In genomic region chr13:32455594-32455903, GRCh38 we compare ENCODE assay signal across 1 cellular context.
A peak's percentile ranks its signal among the peaks of the same experiment; 100 is the strongest.
TF ChIP-seq lines count a peak whose summit lies in the region.

No MANE protein-coding gene starts in this region.

TF ChIP-seq in HepG2, 621 proteins besides CTCF, POLR2A, EP300 and RAD21 (continued from another document and continues in another):
- TF ChIP-seq HNRNPLL (IDR thresholded peaks at IDR 0.05; ENCODE audit: low read depth, low read length, poor library complexity, severe bottlenecking), result no peak
- TF ChIP-seq LCORL (IDR thresholded peaks at IDR 0.05), result no peak
- TF ChIP-seq LCORL (CRISPR knock-in tag; IDR thresholded peaks at IDR 0.05), result no peak; the same call in 1 of the 2 replicates
- no peak for TF ChIP-seq ZBTB42 (CRISPR knock-in tag; IDR thresholded peaks at IDR 0.05)
- no peak for TF ChIP-seq MYPOP (CRISPR knock-in tag; IDR thresholded peaks at IDR 0.05)
- TF ChIP-seq ZSCAN9 (CRISPR knock-in tag; IDR thresholded peaks at IDR 0.05; ENCODE audit: borderline replicate concordance), result no peak
- TF ChIP-seq ZBTB21 (CRISPR knock-in tag; IDR thresholded peaks at IDR 0.05), result no peak
- no peak; the same call in 1 of the 2 replicates for TF ChIP-seq ZMYM2 (CRISPR knock-in tag; IDR thresholded peaks at IDR 0.05)
- TF ChIP-seq ZNF790 (CRISPR knock-in tag; IDR thresholded peaks at IDR 0.05; ENCODE audit: borderline replicate concordance), result no peak
- TF ChIP-seq KAT8 (CRISPR knock-in tag; IDR thresholded peaks at IDR 0.05), result no peak
- no peak for TF ChIP-seq ZNF512 (CRISPR knock-in tag; IDR thresholded peaks at IDR 0.05)
- no peak for TF ChIP-seq FOXA1 (IDR thresholded peaks at IDR 0.05)
- TF ChIP-seq FOXA1 (CRISPR knock-in tag; IDR thresholded peaks at IDR 0.05), result no peak
- no peak for TF ChIP-seq MLX (CRISPR knock-in tag; IDR thresholded peaks at IDR 0.05)
- no peak for TF ChIP-seq ZSCAN20 (CRISPR knock-in tag; IDR thresholded peaks at IDR 0.05; ENCODE audit: borderline replicate concordance)
- no peak for TF ChIP-seq GRHL1 (CRISPR knock-in tag; conservative IDR thresholded peaks at IDR 0.05)
- no peak for TF ChIP-seq JDP2 (CRISPR knock-in tag; IDR thresholded peaks at IDR 0.05; ENCODE audit: borderline replicate concordance)
- TF ChIP-seq SCMH1 (CRISPR knock-in tag; IDR thresholded peaks at IDR 0.05; ENCODE audit: borderline replicate concordance), result no peak
- TF ChIP-seq SIX1 (CRISPR knock-in tag; IDR thresholded peaks at IDR 0.05; ENCODE audit: borderline replicate concordance), result no peak
- no peak for TF ChIP-seq ZNF644 (CRISPR knock-in tag; IDR thresholded peaks at IDR 0.05; ENCODE audit: low read depth)
- TF ChIP-seq ARNTL (CRISPR knock-in tag; IDR thresholded peaks at IDR 0.05), result no peak
- peak; percentile 13; the same call in 1 of the 2 replicates for TF ChIP-seq ZNF350 (CRISPR knock-in tag; IDR thresholded peaks at IDR 0.05; ENCODE audit: borderline replicate concordance, low read depth)
- TF ChIP-seq ZNF18 (CRISPR knock-in tag; IDR thresholded peaks at IDR 0.05; ENCODE audit: insufficient replicate concordance), result no peak
- no peak for TF ChIP-seq SSRP1 (CRISPR knock-in tag; IDR thresholded peaks at IDR 0.05)
- TF ChIP-seq ZBTB7A (CRISPR knock-in tag; IDR thresholded peaks at IDR 0.05), result peak; percentile 61
- no peak for TF ChIP-seq ZNF331 (CRISPR knock-in tag; IDR thresholded peaks at IDR 0.05)
- no peak for TF ChIP-seq ARID3A (IDR thresholded peaks at IDR 0.05; ENCODE audit: low read depth, low read length)
- no peak for TF ChIP-seq SMYD3 (CRISPR knock-in tag; IDR thresholded peaks at IDR 0.05)
- no peak for TF ChIP-seq HOXA9 (CRISPR knock-in tag; IDR thresholded peaks at IDR 0.05; ENCODE audit: borderline replicate concordance)
- TF ChIP-seq TCF12 (IDR thresholded peaks at IDR 0.05), result no peak
- TF ChIP-seq TCF12 (CRISPR knock-in tag; IDR thresholded peaks at IDR 0.05), result no peak
- TF ChIP-seq RNF2 (conservative IDR thresholded peaks at IDR 0.05; ENCODE audit: low read depth), result 0 out of 2 replicates have a peak, but pooled peaks have one; percentile 4
- no peak for TF ChIP-seq GZF1 (CRISPR knock-in tag; IDR thresholded peaks at IDR 0.05)
- TF ChIP-seq HMG20B (CRISPR knock-in tag; conservative IDR thresholded peaks at IDR 0.05), result no peak
- TF ChIP-seq ZNF17 (CRISPR knock-in tag; IDR thresholded peaks at IDR 0.05), result no peak
- TF ChIP-seq PBX3 (CRISPR knock-in tag; IDR thresholded peaks at IDR 0.05; ENCODE audit: borderline replicate concordance), result no peak
- TF ChIP-seq ATF7-NPFF (CRISPR knock-in tag; IDR thresholded peaks at IDR 0.05; ENCODE audit: low read depth), result no peak
- no peak for TF ChIP-seq CENPBD1 (CRISPR knock-in tag; IDR thresholded peaks at IDR 0.05; ENCODE audit: borderline replicate concordance, low read depth)
- TF ChIP-seq ZNF496 (CRISPR knock-in tag; IDR thresholded peaks at IDR 0.05; ENCODE audit: insufficient replicate concordance), result no peak
- no peak for TF ChIP-seq ZNF589 (CRISPR knock-in tag; conservative IDR thresholded peaks at IDR 0.05)
- TF ChIP-seq ZNF574 (CRISPR knock-in tag; IDR thresholded peaks at IDR 0.05), result no peak
- no peak; the same call in 1 of the 2 replicates for TF ChIP-seq ZBTB4 (CRISPR knock-in tag; IDR thresholded peaks at IDR 0.05; ENCODE audit: borderline replicate concordance)
- TF ChIP-seq THAP9 (CRISPR knock-in tag; IDR thresholded peaks at IDR 0.05; ENCODE audit: borderline replicate concordance), result no peak
- TF ChIP-seq LBX2 (CRISPR knock-in tag; IDR thresholded peaks at IDR 0.05; ENCODE audit: borderline replicate concordance), result no peak
- TF ChIP-seq ZNF343 (CRISPR knock-in tag; IDR thresholded peaks at IDR 0.05), result no peak
